In genomic region chr11:62646825-62647608, GRCh38 we compare ENCODE assay signal across 8 cellular contexts. TPM values are rescaled to one million over a fixed set of nuclear protein-coding genes. Genes with fewer than 3 reads are reported as not detected.
DNase-seq lines count a peak whose midpoint lies in the region; ATAC-seq, FAIRE-seq and TF ChIP-seq lines count a peak whose summit lies in the region.

No MANE protein-coding gene starts in this region.

- TF ChIP-seq CTCF in heart right ventricle (IDR thresholded peaks at IDR 0.05) (no peak), astrocyte (IDR thresholded peaks at IDR 0.05; ENCODE audit: insufficient read depth, low read depth, low read length) (no peak), mesothelial cell of epicardium (IDR thresholded peaks at IDR 0.05; ENCODE audit: unreplicated experiment) (no peak)

- no peak for FAIRE-seq in astrocyte (lab: Jason Lieb, UNC)

- peaks cover 12 to 36% (median 33%) of the 10 kb centered on the region in 9 donors for H3K4me1 ChIP-seq in heart right ventricle
- peaks cover 7% of the 10 kb centered on the region for H3K4me1 ChIP-seq in astrocyte (ENCODE audit: insufficient read depth, low read length)

- H3K27me3 ChIP-seq in heart right ventricle (no peaks in the 10 kb centered on the region), astrocyte (ENCODE audit: insufficient read depth, low read length) (no peaks in the 10 kb centered on the region)

- H4K20me1 ChIP-seq in astrocyte (ENCODE audit: insufficient read depth, low read length) = peaks cover 20% of the 10 kb centered on the region

- no peak overlapping the region for H2AFZ ChIP-seq in astrocyte (ENCODE audit: low read depth, low read length)

- H3K79me2 ChIP-seq in astrocyte (ENCODE audit: insufficient read depth, low read length) = peaks cover 77% of the 10 kb centered on the region

- intact Hi-C loops in heart right ventricle (cut with DNase I) = loop anchor here in 2 of 10 donors (2.0 kb wide), 1 partner anchor 24 kb away; no protein-coding TSS in a partner anchor
- intact Hi-C loops in Right ventricle myocardium inferior (cut with DNase I) = no loop called here

- H3K9me3 ChIP-seq in heart right ventricle = no peaks in the 10 kb centered on the region
- no peaks in the 10 kb centered on the region for H3K9me3 ChIP-seq in astrocyte (ENCODE audit: insufficient read depth, low read depth, low read length)

- peak overlapping the region; percentile 93 for H3K4me2 ChIP-seq in astrocyte (ENCODE audit: low read length)

- peaks cover 0 to 63% (median 27%) of the 10 kb centered on the region in 9 donors for H3K36me3 ChIP-seq in heart right ventricle
- H3K36me3 ChIP-seq in astrocyte (ENCODE audit: insufficient read depth, low read length) = peaks cover 19% of the 10 kb centered on the region

- DNase-seq in heart right ventricle = no peak
- DNase-seq in Right ventricle myocardium inferior (ENCODE audit: missing footprints) = no peak
- DNase-seq in astrocyte (ENCODE audit: low read depth) = no peak
- DNase-seq in mesothelial cell of epicardium (ENCODE audit: low spot score in 2 of 2, unreplicated experiment in 2 of 2) = no peak
- DNase-seq in ureter (ENCODE audit: low spot score) = peak; percentile 52
- no peak for DNase-seq in kidney tubule cell (ENCODE audit: low spot score)

- peak overlapping the region; percentile 53 for H3K9ac ChIP-seq in astrocyte (ENCODE audit: low read length)

- H3K27ac Mint-ChIP-seq in astrocyte (ENCODE audit: unreplicated experiment) (peak overlapping the region; percentile 93), mesothelial cell of epicardium (peak overlapping the region; percentile 96)

- ATAC-seq in heart right ventricle (peak in 3 of 8 donors; percentile 0 to 21 (median 1)), Right ventricle myocardium inferior (no peak), HG03521 (IDR thresholded peaks at IDR 0.05; ENCODE audit: unreplicated experiment) (no peak), GM21786 (IDR thresholded peaks at IDR 0.05; ENCODE audit: unreplicated experiment) (no peak)

- peak overlapping the region in 6 of 10 donors; percentile 6 to 98 (median 69) for H3K27ac ChIP-seq in heart right ventricle
- no peak overlapping the region for H3K27ac ChIP-seq in astrocyte (ENCODE audit: low read depth, low read length)

- H3K36me3 Mint-ChIP-seq in astrocyte (ENCODE audit: low read depth, unreplicated experiment) (no peaks in the 10 kb centered on the region), mesothelial cell of epicardium (peaks cover 4% of the 10 kb centered on the region)

- peak overlapping the region in 7 of 10 donors; percentile 87 to 100 (median 96) for H3K4me3 ChIP-seq in heart right ventricle
- H3K4me3 ChIP-seq in astrocyte (ENCODE audit: insufficient read depth, low read depth, low read length) = no peak overlapping the region

- WGBS in heart right ventricle, 2 donors = 62% methylated on average over 32 of the region's 32 CpGs

- no peaks in the 10 kb centered on the region for H3K27me3 Mint-ChIP-seq in astrocyte (ENCODE audit: low read depth, unreplicated experiment)
- H3K27me3 Mint-ChIP-seq in mesothelial cell of epicardium (ENCODE audit: low read depth) = no peaks in the 10 kb centered on the region

- H3K4me1 Mint-ChIP-seq in astrocyte (ENCODE audit: low read depth, unreplicated experiment) (peaks cover 3% of the 10 kb centered on the region), mesothelial cell of epicardium (peaks cover 15% of the 10 kb centered on the region)

- H3K9me3 Mint-ChIP-seq in astrocyte (ENCODE audit: unreplicated experiment) (no peaks in the 10 kb centered on the region), mesothelial cell of epicardium (no peaks in the 10 kb centered on the region)

- H3K4me3 Mint-ChIP-seq in astrocyte (ENCODE audit: unreplicated experiment) (peak overlapping the region; percentile 98), mesothelial cell of epicardium (peak overlapping the region; percentile 92)

RNA-seq across cellular contexts. Expression of gene GANAB, which starts 0.6 kb away (rescaled TPM):
- total RNA-seq in heart right ventricle (100 to 1,000 TPM in 3 of 10 donors, 10 to 100 TPM in 7; 84.0 to 148 (median 96.7) TPM), Right ventricle myocardium inferior (105 TPM), astrocyte (323 and 344 TPM in 2 replicates), mesothelial cell of epicardium (324 to 342 TPM (median 334 TPM) in 3 replicates), ureter (271 TPM)
- polyA plus RNA-seq in heart right ventricle = 10 to 100 TPM; 53.2 to 87.2 TPM

RNA-seq across cellular contexts. Expression of gene INTS5, which starts 6.1 kb away (rescaled TPM):
- total RNA-seq in heart right ventricle = 10 to 100 TPM in 8 of 10 donors, 1 to 10 TPM in 2; 9.7 to 15.0 (median 10.9) TPM
- polyA plus RNA-seq in heart right ventricle = 1 to 10 TPM; 2.8 to 8.3 TPM
- 9.6 TPM for total RNA-seq in Right ventricle myocardium inferior
- total RNA-seq in astrocyte = 16.7 and 18.4 TPM in 2 replicates
- total RNA-seq in mesothelial cell of epicardium = 21.0 to 22.3 TPM (median 21.1 TPM) in 3 replicates
- total RNA-seq in ureter = 19.2 TPM

RNA-seq across cellular contexts. Expression of gene C11orf98, which starts 18.0 kb away (rescaled TPM):
- total RNA-seq in heart right ventricle (10 to 100 TPM; 25.8 to 41.5 (median 30.0) TPM), Right ventricle myocardium inferior (33.0 TPM), astrocyte (60.0 and 69.8 TPM in 2 replicates), mesothelial cell of epicardium (44.9 to 47.5 TPM (median 47.0 TPM) in 3 replicates), ureter (52.6 TPM)
- polyA plus RNA-seq in heart right ventricle = 100 to 1,000 TPM in 1 of 2 donors, 10 to 100 TPM in 1; 75.9 to 210 TPM

RNA-seq across cellular contexts. Expression of gene CSKMT, which starts 18.1 kb away (rescaled TPM):
- total RNA-seq in heart right ventricle (1 to 10 TPM; 2.4 to 7.7 (median 4.2) TPM), Right ventricle myocardium inferior (4.9 TPM), astrocyte (15.6 and 23.3 TPM in 2 replicates), mesothelial cell of epicardium (17.1 to 20.6 TPM (median 18.7 TPM) in 3 replicates), ureter (20.7 TPM)
- polyA plus RNA-seq in heart right ventricle = 10 to 100 TPM in 1 of 2 donors, 1 to 10 TPM in 1; 8.8 to 15.7 TPM

RNA-seq across cellular contexts. Expression of gene UQCC3, which starts 24.5 kb away (rescaled TPM):
- total RNA-seq in heart right ventricle = 1 to 10 TPM; 3.9 to 9.5 (median 5.5) TPM
- 10 to 100 TPM; 18.0 to 23.0 TPM for polyA plus RNA-seq in heart right ventricle
- 8.1 TPM for total RNA-seq in Right ventricle myocardium inferior
- total RNA-seq in astrocyte = 7.2 and 8.7 TPM in 2 replicates
- total RNA-seq in mesothelial cell of epicardium = 7.3 to 8.4 TPM (median 8.0 TPM) in 3 replicates
- total RNA-seq in ureter = 6.6 TPM
